In genomic region chr2:4499316-4499715, GRCh38 we compare ENCODE assay signal across 19 cellular contexts.
"Had no signal": no experiment of that assay in that cellular context is flagged by ENCODE, and none has a peak within 500 bp of the region (broad histone marks: within the 10 kb centered on the region; RNA-seq: fewer than 3 reads in every experiment).

No MANE protein-coding gene starts in this region.

- H3K27me3 ChIP-seq: sigmoid colon, transverse colon had no signal

- H3K4me3 ChIP-seq: lower lobe of right lung, sigmoid colon, transverse colon had no signal

- H3K27ac Mint-ChIP-seq: activated B cell treated with CpG ODN at 0.5 μM for 24 hours; activated CD4-positive, alpha-beta T cell treated with anti-CD3 and anti-CD28 coated beads, Interleukin-2, amount 10 ng/mL, durations not matched to agents 24 days and 14 days; activated T-helper 1 cell treated with anti-CD3 and anti-CD28 coated beads, Interleukin-12 subunit alpha, Interleukin-12 subunit beta, Interleukin-2, Interleukin-4 antibody, amounts not matched to agents 30 ng/mL and 10 ng/mL and 1 ng/mL, durations not matched to agents 14 hours and 24 hours and 36 hours; naive B cell; progenitor cell of endocrine pancreas; stimulated activated naive B cell treated with anti-CD40 and anti-IgM and Interleukin-4, amounts not matched to agents 10 μg/mL and 1 μg/mL and 100 μg/mL, for 72 hours; T-helper 1 cell treated with Interleukin-12 subunit alpha and Interleukin-12 subunit beta and Interleukin-4 antibody, amounts not matched to agents 30 μg/mL and 1 μg/mL, for 36 hours had no signal

- H3K4me1 ChIP-seq: lower lobe of right lung, sigmoid colon, transverse colon had no signal

- H3K36me3 ChIP-seq: lower lobe of right lung, sigmoid colon, transverse colon had no signal

- H3K27ac ChIP-seq: lower lobe of right lung, sigmoid colon, transverse colon had no signal

- H3K4me1 Mint-ChIP-seq: activated B cell treated with CpG ODN at 0.5 μM for 24 hours; activated CD4-positive, alpha-beta T cell treated with anti-CD3 and anti-CD28 coated beads, Interleukin-2, amount 10 ng/mL, durations not matched to agents 24 days and 14 days; naive B cell; stimulated activated naive B cell treated with anti-CD40 and anti-IgM and Interleukin-4, amounts not matched to agents 10 μg/mL and 1 μg/mL and 100 μg/mL, for 72 hours had no signal

- ATAC-seq: left cardiac atrium; lower lobe of right lung; stimulated activated naive B cell treated with anti-CD40 and anti-IgM and Interleukin-4, amounts not matched to agents 10 μg/mL and 1 μg/mL and 100 μg/mL, for 72 hours had no signal

- H3K36me3 Mint-ChIP-seq: naive B cell; stimulated activated naive B cell treated with anti-CD40 and anti-IgM and Interleukin-4, amounts not matched to agents 10 μg/mL and 1 μg/mL and 100 μg/mL, for 72 hours had no signal

- DNase-seq: activated B cell treated with CpG ODN at 0.5 μM for 24 hours; activated CD4-positive, alpha-beta T cell treated with anti-CD3 and anti-CD28 coated beads, Interleukin-2, amount 10 ng/mL, durations not matched to agents 24 days and 14 days; activated naive CD4-positive, alpha-beta T cell; central memory CD4-positive, alpha-beta T cell; cortex of kidney; effector memory CD4-positive, alpha-beta T cell; left cardiac atrium; lower lobe of right lung; midbrain; naive B cell; occipital lobe; sigmoid colon; stimulated activated CD4-positive, alpha-beta T cell treated with anti-CD3 and anti-CD28 coated beads, Interleukin-2, amount 100 ng/mL, for 24 hours; stimulated activated naive B cell treated with anti-CD40 and anti-IgM and Interleukin-4, amounts not matched to agents 10 μg/mL and 1 μg/mL and 100 μg/mL, for 72 hours; substantia nigra; transverse colon had no signal

- H3K9me3 Mint-ChIP-seq: activated B cell treated with CpG ODN at 0.5 μM for 24 hours; activated CD4-positive, alpha-beta T cell treated with anti-CD3 and anti-CD28 coated beads, Interleukin-2, amount 10 ng/mL, durations not matched to agents 24 days and 14 days; stimulated activated naive B cell treated with anti-CD40 and anti-IgM and Interleukin-4, amounts not matched to agents 10 μg/mL and 1 μg/mL and 100 μg/mL, for 72 hours; T-helper 1 cell treated with Interleukin-12 subunit alpha and Interleukin-12 subunit beta and Interleukin-4 antibody, amounts not matched to agents 30 μg/mL and 1 μg/mL, for 36 hours had no signal

- H3K9me3 ChIP-seq: lower lobe of right lung, sigmoid colon had no signal

- H3K27me3 Mint-ChIP-seq: activated B cell treated with CpG ODN at 0.5 μM for 24 hours; activated CD4-positive, alpha-beta T cell treated with anti-CD3 and anti-CD28 coated beads, Interleukin-2, amount 10 ng/mL, durations not matched to agents 24 days and 14 days; naive B cell; progenitor cell of endocrine pancreas; stimulated activated naive B cell treated with anti-CD40 and anti-IgM and Interleukin-4, amounts not matched to agents 10 μg/mL and 1 μg/mL and 100 μg/mL, for 72 hours had no signal

- H3K4me3 Mint-ChIP-seq: activated B cell treated with CpG ODN at 0.5 μM for 24 hours; activated CD4-positive, alpha-beta T cell treated with anti-CD3 and anti-CD28 coated beads, Interleukin-2, amount 10 ng/mL, durations not matched to agents 24 days and 14 days; activated T-helper 1 cell treated with anti-CD3 and anti-CD28 coated beads, Interleukin-12 subunit alpha, Interleukin-12 subunit beta, Interleukin-2, Interleukin-4 antibody, amounts not matched to agents 30 ng/mL and 10 ng/mL and 1 ng/mL, durations not matched to agents 14 hours and 24 hours and 36 hours; naive B cell; stimulated activated naive B cell treated with anti-CD40 and anti-IgM and Interleukin-4, amounts not matched to agents 10 μg/mL and 1 μg/mL and 100 μg/mL, for 72 hours; T-helper 1 cell treated with Interleukin-12 subunit alpha and Interleukin-12 subunit beta and Interleukin-4 antibody, amounts not matched to agents 30 μg/mL and 1 μg/mL, for 36 hours had no signal
